In the genomic region with DNA sequence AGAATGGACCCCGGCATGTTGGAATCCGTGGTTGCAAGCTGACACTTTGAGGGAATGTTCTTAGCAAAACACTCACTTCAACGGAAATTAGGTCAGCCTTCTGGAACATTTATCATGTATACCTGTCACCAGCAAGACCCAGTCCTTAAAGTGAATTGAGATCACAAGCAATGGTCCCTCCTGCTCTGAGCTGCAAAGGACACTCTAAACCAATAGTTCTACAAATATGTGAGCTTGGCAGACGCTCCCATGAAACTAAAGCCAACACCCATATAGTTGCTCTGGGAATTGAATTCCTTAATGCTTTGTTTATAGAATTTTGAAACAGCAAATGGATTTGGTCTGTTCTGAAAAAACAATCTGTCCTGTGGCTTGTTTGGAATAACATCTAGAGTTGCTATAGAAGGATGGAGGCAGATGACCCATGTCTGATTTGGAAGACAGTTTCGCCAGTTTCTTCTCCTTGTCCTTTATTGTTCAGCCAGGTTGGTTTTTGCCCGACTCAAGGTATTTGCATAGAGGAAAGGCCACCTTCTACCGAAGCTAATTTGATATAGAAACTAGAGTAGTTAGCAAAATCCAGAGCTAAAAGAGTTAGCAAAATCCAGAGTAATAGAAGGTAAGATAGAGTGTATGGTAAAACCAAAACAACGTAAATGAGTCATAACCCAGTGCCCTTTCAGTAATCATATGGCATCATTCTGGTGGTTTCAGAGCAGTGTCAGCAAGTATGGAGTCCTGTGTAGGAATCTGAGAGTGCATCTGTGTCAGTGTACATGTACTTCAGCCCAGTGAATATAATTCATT, we compare ENCODE assay signal across 9 cellular contexts.
DNase-seq lines count a peak whose midpoint lies in the region; ATAC-seq, FAIRE-seq and TF ChIP-seq lines count a peak whose summit lies in the region.
"Had no signal": no experiment of that assay in that cellular context is flagged by ENCODE, and none has a peak within 500 bp of the region (broad histone marks: within the 10 kb centered on the region; RNA-seq: fewer than 3 reads in every experiment).

No MANE protein-coding gene starts in this region.

- H2AFZ ChIP-seq in parathyroid adenoma = no peak overlapping the region

- H3K9ac ChIP-seq in parathyroid adenoma = no peak overlapping the region

- peak; percentile 66 for FAIRE-seq in GM18507 (lab: Jason Lieb, UNC)

- H3K4me2 ChIP-seq in parathyroid adenoma (ENCODE audit: low read length) = peak overlapping the region; percentile 32

- H3K4me3 ChIP-seq in parathyroid adenoma (ENCODE audit: low read depth, low read length) = no peak overlapping the region
- H3K4me3 ChIP-seq: right lobe of liver had no signal

- H3K27ac ChIP-seq in parathyroid adenoma = peak overlapping the region; percentile 20
- H3K27ac ChIP-seq: right lobe of liver had no signal

- DNase-seq in GM18507 (ENCODE audit: extremely low spot score, insufficient read length, low read depth) (peak; percentile 26), HT1080 (ENCODE audit: low read depth) (peak; percentile 43), dermis blood vessel endothelial cell (peak; percentile 51), GF-D8 (lab: John Stamatoyannopoulos, UW) (no peak), GDM1 (lab: John Stamatoyannopoulos, UW) (no peak), NCI-H1092 treated with DMSO at 0.1 percent for 48 hours (lab: John Stamatoyannopoulos, UW) (no peak)
- DNase-seq: right lobe of liver had no signal

- no peaks in the 10 kb centered on the region for H3K36me3 ChIP-seq in parathyroid adenoma (ENCODE audit: control insufficient read depth, insufficient read depth, low read length)
- H3K36me3 ChIP-seq: right lobe of liver had no signal

- peaks cover 12% of the 10 kb centered on the region for H3K4me1 ChIP-seq in parathyroid adenoma

- H3K27me3 ChIP-seq in parathyroid adenoma (ENCODE audit: control insufficient read depth, insufficient read depth, low read length) = no peaks in the 10 kb centered on the region
- H3K27me3 ChIP-seq: right lobe of liver had no signal

- no peaks in the 10 kb centered on the region for H3K9me3 ChIP-seq in parathyroid adenoma (ENCODE audit: control insufficient read depth, low read length)
- H3K9me3 ChIP-seq: right lobe of liver had no signal

- H3K79me2 ChIP-seq in parathyroid adenoma = no peaks in the 10 kb centered on the region

- peak; percentile 99 for ATAC-seq in GM21576 (IDR thresholded peaks at IDR 0.05; ENCODE audit: unreplicated experiment)

- no peak for TF ChIP-seq CTCF in parathyroid adenoma (IDR thresholded peaks at IDR 0.05)

Comparison
In these comparisons a context has a peak if more than half of its experiments do, and no peak if none do; other contexts are left out.
1. DNase-seq: peak in GM18507 (single experiment), HT1080 (single experiment) and dermis blood vessel endothelial cell (single experiment); none in GF-D8 (single experiment), GDM1 (single experiment) and NCI-H1092 treated with DMSO at 0.1 percent for 48 hours (single experiment).